24 cellular contexts compared by ENCODE assay signal in the genomic region with DNA sequence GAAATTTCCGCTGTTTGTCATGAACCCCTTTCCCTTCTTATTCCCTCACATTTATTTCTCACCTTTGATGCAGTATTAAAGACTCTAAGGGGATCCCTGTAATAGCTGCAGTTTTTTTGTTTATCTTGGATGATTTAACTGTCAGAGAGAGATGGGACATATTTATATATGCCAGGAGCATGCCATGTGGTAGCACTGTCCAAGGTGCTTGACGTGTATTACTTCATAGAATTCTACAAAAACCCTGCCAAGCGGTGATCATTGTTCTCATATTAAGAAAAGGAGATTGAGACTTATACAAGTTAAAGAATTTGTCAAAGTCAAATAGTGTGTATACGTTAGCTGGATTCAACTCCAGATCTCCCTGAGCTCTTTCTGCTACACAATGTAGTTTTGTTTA.
"Had no signal": no experiment of that assay in that cellular context is flagged by ENCODE, and none has a peak within 500 bp of the region (broad histone marks: within the 10 kb centered on the region; RNA-seq: fewer than 3 reads in every experiment).

No MANE protein-coding gene starts in this region.

- FAIRE-seq: urothelium cell line had no signal

- H3K4me1 ChIP-seq: left ventricle myocardium inferior, suprapubic skin had no signal

- H3K4me3 ChIP-seq: left ventricle myocardium inferior, lung, mucosa of descending colon, ovary, prostate gland, sigmoid colon, spleen, suprapubic skin, thoracic aorta, tibial artery, upper lobe of right lung had no signal

- H3K27me3 ChIP-seq: ovary, sigmoid colon, spleen, suprapubic skin, tibial artery, upper lobe of right lung had no signal

- ATAC-seq: mucosa of descending colon; naive thymus-derived CD4-positive, alpha-beta T cell; natural killer cell treated with Interleukin-12 subunit alpha and Interleukin-12 subunit beta and Interleukin-15 and Interleukin-18, amount 100 ng/mL, for 72 hours; right cardiac atrium; stimulated activated effector memory CD8-positive, alpha-beta T cell treated with anti-CD3 and anti-CD28 coated beads, Interleukin-12 subunit alpha, Interleukin-12 subunit beta, amount 100 ng/mL, for 72 hours; upper lobe of right lung had no signal

- DNase-seq: hypothalamus; islet precursor cell; left ventricle myocardium inferior; midbrain; mucosa of descending colon; naive thymus-derived CD4-positive, alpha-beta T cell; ovary; retina; right cardiac atrium; sigmoid colon; small intestine; spleen; stimulated activated CD4-positive, alpha-beta T cell treated with anti-CD3 and anti-CD28 coated beads, Interleukin-4, amount 100 ng/mL, for 24 hours; stimulated activated naive CD4-positive, alpha-beta T cell; tibial artery; trophoblast cell; upper lobe of right lung had no signal

- H3K27ac ChIP-seq: left ventricle myocardium inferior, ovary, prostate gland, sigmoid colon, spleen, suprapubic skin, thoracic aorta, tibial artery, upper lobe of right lung had no signal

- H3K36me3 ChIP-seq: left ventricle myocardium inferior, ovary, prostate gland, sigmoid colon, spleen, suprapubic skin, thoracic aorta, tibial artery, upper lobe of right lung had no signal

- H3K9me3 ChIP-seq: mucosa of descending colon, ovary, prostate gland, sigmoid colon, spleen, suprapubic skin, thoracic aorta, tibial artery, upper lobe of right lung had no signal
